Comparison of ENCODE assay signal across 17 cellular contexts in genomic region chr2:71778514-71779305, GRCh38.
DNase-seq lines count a peak whose midpoint lies in the region; ATAC-seq, FAIRE-seq and TF ChIP-seq lines count a peak whose summit lies in the region.
"Had no signal": no experiment of that assay in that cellular context is flagged by ENCODE, and none has a peak within 500 bp of the region (broad histone marks: within the 10 kb centered on the region; RNA-seq: fewer than 3 reads in every experiment).

No MANE protein-coding gene starts in this region.

- H2AFZ ChIP-seq in SK-N-SH (ENCODE audit: low read depth): no peak overlapping the region

- POLR2A ChIA-PET in MCF 10A (lab: Yijun Ruan, JAX) (no interaction called here), SK-N-SH (lab: Yijun Ruan, JAX) (no interaction called here)
- POLR2A ChIA-PET in CD8-positive, alpha-beta memory T cell (lab: Charles Lee): no interaction called here

- H3K27me3 ChIP-seq in breast epithelium (no peaks in the 10 kb centered on the region), SK-N-SH (ENCODE audit: insufficient read depth) (no peaks in the 10 kb centered on the region; the same call in 1 of the 2 replicates)
- no peaks in the 10 kb centered on the region for H3K27me3 ChIP-seq in CD8-positive, alpha-beta memory T cell (ENCODE audit: insufficient read depth, low read length, poor library complexity, severe bottlenecking)
- H3K27me3 ChIP-seq: upper lobe of left lung had no signal

- no peak overlapping the region for H3K27ac Mint-ChIP-seq in MCF 10A (ENCODE audit: low read depth, unreplicated experiment)
- no peak overlapping the region for H3K27ac Mint-ChIP-seq in CD8-positive, alpha-beta memory T cell

- H3F3A ChIP-seq in SK-N-SH (replicated peaks; ENCODE audit: insufficient read depth): no peaks in the 10 kb centered on the region

- no peak for TF ChIP-seq POLR2A in breast epithelium (IDR thresholded peaks at IDR 0.05)

- BruUV-seq in MCF 10A (replicated peaks; lab: Mats Ljungman, UMichigan): no TSS peak

- peak; percentile 35 for FAIRE-seq in urothelium cell line (lab: Jason Lieb, UNC)

- no peak overlapping the region for H3K4me3 Mint-ChIP-seq in MCF 10A (ENCODE audit: unreplicated experiment)
- H3K4me3 Mint-ChIP-seq in CD8-positive, alpha-beta memory T cell: no peak overlapping the region

- H3K9me2 ChIP-seq in SK-N-SH: no peaks in the 10 kb centered on the region

- peak; percentile 44 for TF ChIP-seq RAD21 in SK-N-SH (IDR thresholded peaks at IDR 0.05; ENCODE audit: low read length)

- H3K4me1 Mint-ChIP-seq in MCF 10A (ENCODE audit: insufficient read depth, unreplicated experiment): peaks cover 7% of the 10 kb centered on the region
- H3K4me1 Mint-ChIP-seq in CD8-positive, alpha-beta memory T cell: no peaks in the 10 kb centered on the region

- no peaks in the 10 kb centered on the region for H3K79me2 ChIP-seq in SK-N-SH (ENCODE audit: insufficient read depth)

- H3K9me3 Mint-ChIP-seq in MCF 10A (ENCODE audit: unreplicated experiment): peaks cover 2% of the 10 kb centered on the region
- peaks cover 0 to under 1% (median 0%) of the 10 kb centered on the region in 5 donors for H3K9me3 Mint-ChIP-seq in CD8-positive, alpha-beta memory T cell

- WGBS in SK-N-SH (ENCODE audit: low lambda C conversion rate): 55% methylated on average over 4 of the region's 4 CpGs

- intact Hi-C loops in MCF 10A (cut with micrococcal nuclease): no loop called here
- intact Hi-C loops in breast epithelium (cut with DNase I; ENCODE audit: low total_unique reads): no loop called here

- CTCF ChIA-PET in MCF 10A (lab: Yijun Ruan, JAX) (interaction anchor here (0.6 to 1.5 kb wide), 9 partner anchors 15 to 359 kb away, joined by 3 to 4 read pairs (median 3); no protein-coding TSS in a partner anchor), SK-N-SH (lab: Yijun Ruan, JAX) (interaction anchor here (0.8 to 2.4 kb wide), 6 partner anchors 10 to 372 kb away, joined by 3 to 11 read pairs (median 4); no protein-coding TSS in a partner anchor)
- CTCF ChIA-PET in CD8-positive, alpha-beta memory T cell (lab: Charles Lee): no interaction called here

- H3K4me2 ChIP-seq in SK-N-SH: no peak overlapping the region

- H3K4me3 ChIP-seq in breast epithelium (no peak overlapping the region), SK-N-SH (ENCODE audit: low read depth in 2 of 2, low read length in 1 of 2) (no peak overlapping the region), fibroblast of pulmonary artery (replicated peaks; ENCODE audit: low read depth, low read length) (no peak overlapping the region)
- no peak overlapping the region for H3K4me3 ChIP-seq in CD8-positive, alpha-beta memory T cell (ENCODE audit: low read length)
- H3K4me3 ChIP-seq: upper lobe of left lung had no signal

- ATAC-seq in HG02571 (IDR thresholded peaks at IDR 0.05; ENCODE audit: unreplicated experiment): no peak

- DNase-seq in MCF 10A (ENCODE audit: unreplicated experiment) (peak; percentile 45), breast epithelium (ENCODE audit: low spot score in 2 of 2) (no peak), SK-N-SH (no peak), fibroblast of pulmonary artery (ENCODE audit: low read depth) (no peak), urothelium cell line (ENCODE audit: low spot score) (no peak), NCI-H128 (lab: John Stamatoyannopoulos, UW; ENCODE audit: unreplicated experiment) (no peak)
- DNase-seq in CD8-positive, alpha-beta memory T cell: no peak
- DNase-seq: activated T-cell treated with anti-CD3 and anti-CD28 coated beads, Interleukin-2, amount 50 U/mL, for 48 hours; AML-193; EL; left cardiac atrium; NCI-H226; SHP77 treated with DMSO at 0.1 percent for 48 hours; stimulated activated CD4-positive, alpha-beta T cell treated with anti-CD3 and anti-CD28 coated beads, Interleukin-12 subunit alpha, Interleukin-12 subunit beta, amount 100 ng/mL, for 4 hours had no signal

- peaks cover 16% of the 10 kb centered on the region for H3K27me3 Mint-ChIP-seq in MCF 10A (ENCODE audit: insufficient read depth, unreplicated experiment)
- H3K27me3 Mint-ChIP-seq in CD8-positive, alpha-beta memory T cell: peaks cover 7 to 8% of the 10 kb centered on the region in 2 donors

- no peaks in the 10 kb centered on the region for H3K4me1 ChIP-seq in breast epithelium
- no peaks in the 10 kb centered on the region for H3K4me1 ChIP-seq in SK-N-SH (ENCODE audit: control insufficient read depth in 1 of 2, insufficient read depth in 2 of 2, low read depth in 1 of 2, low read length in 1 of 2)
- H3K4me1 ChIP-seq in CD8-positive, alpha-beta memory T cell (ENCODE audit: insufficient read depth, low read length): no peaks in the 10 kb centered on the region
- H3K4me1 ChIP-seq: upper lobe of left lung had no signal

- H3K36me3 ChIP-seq in breast epithelium (no peaks in the 10 kb centered on the region), SK-N-SH (replicated peaks in 1 of 2; ENCODE audit: control insufficient read depth in 1 of 2, insufficient read depth in 2 of 2, low read length in 1 of 2) (no peaks in the 10 kb centered on the region)
- H3K36me3 ChIP-seq in CD8-positive, alpha-beta memory T cell (ENCODE audit: insufficient read depth, low read length): no peaks in the 10 kb centered on the region
- H3K36me3 ChIP-seq: neutrophil, upper lobe of left lung had no signal

- H4K20me1 ChIP-seq in SK-N-SH (ENCODE audit: insufficient read depth): no peaks in the 10 kb centered on the region

- H3K9me3 ChIP-seq in breast epithelium (no peaks in the 10 kb centered on the region), SK-N-SH (no peaks in the 10 kb centered on the region)
- H3K9me3 ChIP-seq in CD8-positive, alpha-beta memory T cell (ENCODE audit: low read length): no peaks in the 10 kb centered on the region
- H3K9me3 ChIP-seq: neutrophil, upper lobe of left lung had no signal

- TF ChIP-seq EP300 in SK-N-SH (IDR thresholded peaks at IDR 0.05; ENCODE audit: borderline replicate concordance in 1 of 2, low read depth in 1 of 2, low read length in 1 of 2): no peak

- H3K27ac ChIP-seq in breast epithelium (no peak overlapping the region), SK-N-SH (ENCODE audit: low read depth in 2 of 2, low read length in 1 of 2) (no peak overlapping the region)
- H3K27ac ChIP-seq in CD8-positive, alpha-beta memory T cell (ENCODE audit: low read depth, low read length): no peak overlapping the region
- H3K27ac ChIP-seq: neutrophil, upper lobe of left lung had no signal

- TF ChIP-seq CTCF in MCF 10A (IDR thresholded peaks at IDR 0.05; ENCODE audit: unreplicated experiment): no peak
- no peak for TF ChIP-seq CTCF in breast epithelium (IDR thresholded peaks at IDR 0.05)
- TF ChIP-seq CTCF in SK-N-SH (IDR thresholded peaks at IDR 0.05): peak; percentile 38
- peak; percentile 10 for TF ChIP-seq CTCF in fibroblast of pulmonary artery (IDR thresholded peaks at IDR 0.05; ENCODE audit: low read length, missing control alignments)

- no peak overlapping the region for H3K9ac ChIP-seq in SK-N-SH

- no peaks in the 10 kb centered on the region for H3K36me3 Mint-ChIP-seq in MCF 10A (ENCODE audit: insufficient read depth, unreplicated experiment)
- no peaks in the 10 kb centered on the region for H3K36me3 Mint-ChIP-seq in CD8-positive, alpha-beta memory T cell

TF ChIP-seq in SK-N-SH, 30 proteins besides CTCF, POLR2A, EP300 and RAD21:
- TF ChIP-seq SMC3 (IDR thresholded peaks at IDR 0.05; ENCODE audit: low read depth, low read length): 0 out of 2 replicates have a peak, but pooled peaks have one; percentile 25
- TF ChIP-seq, protein P1, sequence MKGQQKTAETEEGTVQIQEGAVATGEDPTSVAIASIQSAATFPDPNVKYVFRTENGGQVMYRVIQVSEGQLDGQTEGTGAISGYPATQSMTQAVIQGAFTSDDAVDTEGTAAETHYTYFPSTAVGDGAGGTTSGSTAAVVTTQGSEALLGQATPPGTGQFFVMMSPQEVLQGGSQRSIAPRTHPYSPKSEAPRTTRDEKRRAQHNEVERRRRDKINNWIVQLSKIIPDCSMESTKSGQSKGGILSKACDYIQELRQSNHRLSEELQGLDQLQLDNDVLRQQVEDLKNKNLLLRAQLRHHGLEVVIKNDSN (IDR thresholded peaks at IDR 0.05; ENCODE audit: borderline replicate concordance, low read depth): no peak

Comparison
In these comparisons a context has a peak if more than half of its experiments do, and no peak if none do; other contexts are left out.
1. CTCF ChIP-seq: peak in SK-N-SH (single experiment) and fibroblast of pulmonary artery (single experiment); none in MCF 10A (single experiment) and breast epithelium (0 of 3).